ENCODE assay signal across 8 cellular contexts in genomic region chr14:94769413-94770250, GRCh38. TPM values are rescaled to one million over a fixed set of nuclear protein-coding genes. Genes with fewer than 3 reads are reported as not detected.
DNase-seq lines count a peak whose midpoint lies in the region; FAIRE-seq and TF ChIP-seq lines count a peak whose summit lies in the region.

Gene GSC (minus strand): TSS chr14:94770113. CDS start chr14:94770015, 98 bp downstream.

- CTCF ChIA-PET in mammary epithelial cell (lab: Charles Lee; ENCODE audit: low non-redundant PET) = interaction anchor here (0.7 kb wide), 1 partner anchor 63 kb away, joined by 9 read pairs; no protein-coding TSS in a partner anchor

- peak within 1 kb of the TSS; percentile 90 for H3K4me2 ChIP-seq in mammary epithelial cell (ENCODE audit: insufficient read depth, low read depth, low read length)

- H3K9ac ChIP-seq in mammary epithelial cell (ENCODE audit: insufficient read depth, low read length) (no peak within 1 kb of the TSS), liver (ENCODE audit: low read depth in 1 of 2, low read length in 2 of 2) (no peak within 1 kb of the TSS)

- dilution Hi-C loops in mammary epithelial cell (cut with HindIII; ENCODE audit: low sequenced_read_pairs) = loop anchor here (10.0 kb wide), 1 partner anchor 55 kb away; no protein-coding TSS in a partner anchor

- no peak for FAIRE-seq in D721Med (lab: Jason Lieb, UNC)
- no peak for FAIRE-seq in GM19239 (lab: Jason Lieb, UNC)

- H3K79me2 ChIP-seq in mammary epithelial cell (ENCODE audit: insufficient read depth, low read length) = no peaks in the 10 kb centered on the region

- H3K27ac ChIP-seq in mammary epithelial cell (ENCODE audit: insufficient read depth, low read depth, low read length) (no peak within 1 kb of the TSS), liver (ENCODE audit: low read depth in 1 of 2, low read length in 2 of 2) (no peak within 1 kb of the TSS), thymus (ENCODE audit: low read depth) (no peak within 1 kb of the TSS)

- DNase-seq in D341Med (ENCODE audit: low spot score) = peak; percentile 78
- DNase-seq in NCI-H1694 treated with DMSO at 0.1 percent for 48 hours (lab: John Stamatoyannopoulos, UW) = peak; percentile 68
- peak; percentile 37 for DNase-seq in mammary epithelial cell
- DNase-seq in D721Med (ENCODE audit: insufficient read length, low spot score) = no peak
- DNase-seq in GM19240 (ENCODE audit: insufficient read length, low spot score) = no peak
- no peak for DNase-seq in GM19239 (ENCODE audit: insufficient read length, low spot score)

- H3K4me3 ChIP-seq in mammary epithelial cell (replicated peaks in 1 of 3; ENCODE audit: insufficient read depth in 1 of 3, low read depth in 2 of 3, low read length in 3 of 3) (peak within 1 kb of the TSS; percentile 39 to 42 (median 42)), liver (ENCODE audit: low read depth in 1 of 3, low read length in 3 of 3) (peak within 1 kb of the TSS in 2 of 3 donors; percentile 43 to 61), thymus (ENCODE audit: low read length) (peak within 1 kb of the TSS; percentile 43)

- peaks cover 13% of the 10 kb centered on the region for H3K4me1 ChIP-seq in mammary epithelial cell (ENCODE audit: insufficient read depth, low read length)
- H3K4me1 ChIP-seq in liver (ENCODE audit: control insufficient read depth in 4 of 4, insufficient read depth in 4 of 4, low read length in 3 of 4) = peaks cover 15 to 19% (median 18%) of the 10 kb centered on the region in 4 donors
- peaks cover 5% of the 10 kb centered on the region for H3K4me1 ChIP-seq in thymus (ENCODE audit: control insufficient read depth, insufficient read depth, low read length)

- H2AFZ ChIP-seq in mammary epithelial cell (ENCODE audit: low read depth, low read length) = peak within 1 kb of the TSS; percentile 69

- no TSS peak for BruUV-seq in mammary epithelial cell (replicated peaks; lab: Mats Ljungman, UMichigan)

- H3K36me3 ChIP-seq in mammary epithelial cell (ENCODE audit: insufficient read depth, low read length) (no peaks in the 10 kb centered on the region), liver (ENCODE audit: control insufficient read depth in 4 of 4, insufficient read depth in 3 of 4, low read depth in 1 of 4, low read length in 3 of 4) (no peaks in the 10 kb centered on the region), thymus (ENCODE audit: control insufficient read depth, insufficient read depth) (no peaks in the 10 kb centered on the region)

- WGBS in mammary epithelial cell (ENCODE audit: low coverage, missing lambda C conversion rate) = 5% methylated on average over 18 of the region's 94 CpGs
- WGBS in liver = 1% methylated on average over 94 of the region's 94 CpGs
- WGBS in thymus = 2% methylated on average over 94 of the region's 94 CpGs

- H3K27me3 ChIP-seq in mammary epithelial cell (ENCODE audit: insufficient read depth, low read length) (peaks cover 73% of the 10 kb centered on the region), liver (ENCODE audit: control insufficient read depth in 4 of 4, insufficient read depth in 4 of 4, low read length in 3 of 4) (peaks cover 4 to 30% (median 23%) of the 10 kb centered on the region in 4 donors), thymus (ENCODE audit: control insufficient read depth, insufficient read depth) (peaks cover 93% of the 10 kb centered on the region)

- peaks cover 2% of the 10 kb centered on the region for H4K20me1 ChIP-seq in mammary epithelial cell (ENCODE audit: insufficient read depth, low read length)

- intact Hi-C loops in mammary epithelial cell (cut with micrococcal nuclease) = no loop called here

- no peak for TF ChIP-seq RAD21 in liver (IDR thresholded peaks at IDR 0.05)

- TF ChIP-seq CTCF in mammary epithelial cell (conservative IDR thresholded peaks at IDR 0.05 in 1 of 2, IDR thresholded peaks at IDR 0.05 in 1 of 2; ENCODE audit: extremely low read depth in 1 of 2, insufficient read depth in 1 of 2, low read depth in 1 of 2, low read length in 2 of 2) = no peak
- no peak for TF ChIP-seq CTCF in liver (IDR thresholded peaks at IDR 0.05; ENCODE audit: low read depth, low read length, missing input control)
- TF ChIP-seq CTCF in D721Med (IDR thresholded peaks at IDR 0.05; ENCODE audit: insufficient read depth, missing control alignments) = no peak

- H3K9me3 ChIP-seq in mammary epithelial cell (replicated peaks; ENCODE audit: insufficient read depth, low read length) (peaks cover 9% of the 10 kb centered on the region), liver (ENCODE audit: control insufficient read depth in 4 of 4, low read length in 3 of 4) (peaks cover 0 to 9% (median 0%) of the 10 kb centered on the region in 4 donors), thymus (ENCODE audit: control insufficient read depth) (peaks cover 1% of the 10 kb centered on the region)

- in situ Hi-C loops in mammary epithelial cell (cut with MboI; ENCODE audit: low sequenced_read_pairs in 2 of 2) = no loop called here

TF ChIP-seq in liver, 16 proteins besides CTCF, POLR2A, EP300 and RAD21:
- TF ChIP-seq HNF4A (conservative IDR thresholded peaks at IDR 0.05) (no peak), NR2F2 (IDR thresholded peaks at IDR 0.05) (no peak), HNF4G (IDR thresholded peaks at IDR 0.05) (no peak), JUND (IDR thresholded peaks at IDR 0.05) (no peak), FOXA2 (IDR thresholded peaks at IDR 0.05) (no peak), REST (IDR thresholded peaks at IDR 0.05) (no peak), SP1 (IDR thresholded peaks at IDR 0.05) (no peak), TAF1 (conservative IDR thresholded peaks at IDR 0.05) (no peak), GABPA (IDR thresholded peaks at IDR 0.05 in 1 of 2, conservative IDR thresholded peaks at IDR 0.05 in 1 of 2) (no peak), ZBTB33 (IDR thresholded peaks at IDR 0.05) (no peak), MAX (IDR thresholded peaks at IDR 0.05) (no peak), ATF3 (IDR thresholded peaks at IDR 0.05) (no peak), YY1 (IDR thresholded peaks at IDR 0.05) (no peak), EGR1 (IDR thresholded peaks at IDR 0.05; ENCODE audit: low read depth in 2 of 2) (no peak), RXRA (IDR thresholded peaks at IDR 0.05) (no peak), FOXA1 (IDR thresholded peaks at IDR 0.05) (no peak)

RNA-seq across cellular contexts. Expression of gene GSC, which starts in this region (rescaled TPM):
- total RNA-seq in mammary epithelial cell (under 1 TPM in 1 of 2 donors, not detected in 1; 0.17 TPM), liver (not detected)
- polyA plus RNA-seq in mammary epithelial cell (0.05 TPM), liver (not detected), thymus (0.27 TPM)
- not detected for polyA minus RNA-seq in mammary epithelial cell

Comparison
In these comparisons a context has a peak if more than half of its experiments do, and no peak if none do; other contexts are left out.
1. Peak in DNase-seq, H3K4me3 ChIP-seq and H3K4me2 ChIP-seq in mammary epithelial cell; RNA of the gene not detected or under 1 TPM.
2. DNase-seq: peak in D341Med (single experiment) and NCI-H1694 treated with DMSO at 0.1 percent for 48 hours (single experiment); none in D721Med (single experiment), GM19240 (single experiment) and GM19239 (single experiment).
3. Peak in every context shown above with its lines, with median percentiles within 50 percentile points of each other: H3K4me3 ChIP-seq.